ENCODE assay signal across 8 cellular contexts in genomic region chr15:90871716-90872480, GRCh38. TPM values are rescaled to one million over a fixed set of nuclear protein-coding genes. Genes with fewer than 3 reads are reported as not detected.
DNase-seq lines count a peak whose midpoint lies in the region; ATAC-seq and TF ChIP-seq lines count a peak whose summit lies in the region.

No MANE protein-coding gene starts in this region.

- CTCF ChIA-PET in HCT116 (lab: Charles Lee) = interaction anchor here (1.1 to 1.8 kb wide), 2 partner anchors 14 to 21 kb away, joined by 3 to 5 read pairs; no protein-coding TSS in a partner anchor

- H3K27ac ChIP-seq in HCT116 (ENCODE audit: low read depth, low read length) = peak overlapping the region; percentile 95
- peak overlapping the region; percentile 85 for H3K27ac ChIP-seq in rectal smooth muscle tissue (ENCODE audit: low read depth, low read length)

- TF ChIP-seq CTCF in HCT116 (IDR thresholded peaks at IDR 0.05 in 2 of 3, conservative IDR thresholded peaks at IDR 0.05 in 1 of 3; ENCODE audit: borderline replicate concordance in 1 of 3, insufficient read depth in 1 of 3, low read depth in 2 of 3, low read length in 2 of 3) = no peak

- no TSS peak for BruUV-seq in HCT116 (replicated peaks; lab: Mats Ljungman, UMichigan)

- in situ Hi-C loops in Caki2 (cut with HindIII; ENCODE audit: low pct_unique_long_range_greater_than_20kb, low sequenced_read_pairs) = no loop called here

- TF ChIP-seq RAD21 in HCT116 (IDR thresholded peaks at IDR 0.05; ENCODE audit: low read depth) = no peak

- DNase-seq in Caki2 (ENCODE audit: low read depth) (peak; percentile 29), HCT116 (ENCODE audit: low read depth, low spot score) (no peak), Right ventricle myocardium superior (no peak), posterior vena cava (ENCODE audit: low spot score) (no peak)
- DNase-seq in activated T-cell treated with anti-CD3 and anti-CD28 coated beads, Interleukin-2, amount 50 U/mL, for 48 hours = peak; percentile 68 to 72

- RAD21 ChIA-PET in HCT116 (lab: Charles Lee; ENCODE audit: low non-redundant PET in 1 of 2, low total read pairs in 2 of 2, uncharacterized antibody in 2 of 2, unreplicated experiment in 2 of 2) = no interaction called here

- POLR2A ChIA-PET in HCT116 (lab: Charles Lee) = interaction anchor here (1.1 kb wide), 1 partner anchor 63 kb away, joined by 4 read pairs; the partner anchor contains the start of gene UNC45A

- H4K20me1 ChIP-seq in HCT116 (ENCODE audit: insufficient read depth) = no peaks in the 10 kb centered on the region

- intact Hi-C loops in HCT116 (cut with micrococcal nuclease) (loop anchor here (5.0 kb wide), 1 partner anchor 225 kb away; no protein-coding TSS in a partner anchor), Right ventricle myocardium superior (cut with DNase I) (loop anchor here (5.0 kb wide), 1 partner anchor 155 kb away; the partner anchor contains the start of gene BLM), posterior vena cava (cut with DNase I) (no loop called here)

- no peaks in the 10 kb centered on the region for H3K9me2 ChIP-seq in HCT116 (ENCODE audit: insufficient read depth)

- H3K4me2 ChIP-seq in HCT116 (ENCODE audit: low read length) = peak overlapping the region; percentile 97

- TF ChIP-seq POLR2A in HCT116 (IDR thresholded peaks at IDR 0.05; ENCODE audit: borderline replicate concordance, extremely low read depth, insufficient read depth, insufficient read length) = no peak

- H3K36me3 ChIP-seq in HCT116 (ENCODE audit: control insufficient read depth in 1 of 2, insufficient read depth in 2 of 2, low read length in 2 of 2) (peaks cover 0 to 4% of the 10 kb centered on the region in 2 experiments; a peak in 3 of 4 replicates), rectal smooth muscle tissue (ENCODE audit: control insufficient read depth, insufficient read depth, low read length) (peaks cover 11% of the 10 kb centered on the region)

- H3K27me3 ChIP-seq in HCT116 (ENCODE audit: insufficient read depth, low read length) (no peaks in the 10 kb centered on the region), rectal smooth muscle tissue (ENCODE audit: control insufficient read depth, insufficient read depth, low read length) (no peaks in the 10 kb centered on the region)

- H3K9ac ChIP-seq in HCT116 (ENCODE audit: low read length) = peak overlapping the region; percentile 83
- peak overlapping the region; percentile 61 for H3K9ac ChIP-seq in rectal smooth muscle tissue (ENCODE audit: low read length)

- H3K4me3 ChIP-seq in HCT116 (replicated peaks in 1 of 2; ENCODE audit: low read depth in 1 of 2, low read length in 2 of 2) (peak overlapping the region; percentile 74 to 86), rectal smooth muscle tissue (ENCODE audit: low read length) (peak overlapping the region; percentile 83)

- H3K9me3 ChIP-seq in HCT116 (ENCODE audit: control insufficient read depth in 1 of 2, insufficient read depth in 1 of 2, low read depth in 1 of 2, low read length in 2 of 2) = no peaks in the 10 kb centered on the region

- ATAC-seq in HCT116 (peak; percentile 16), Right ventricle myocardium superior (ENCODE audit: poor library complexity) (peak; percentile 26), GM21367 (IDR thresholded peaks at IDR 0.05; ENCODE audit: unreplicated experiment) (no peak), HG02571 (IDR thresholded peaks at IDR 0.05; ENCODE audit: unreplicated experiment) (no peak)

- no peak overlapping the region for H2AFZ ChIP-seq in HCT116 (ENCODE audit: low read depth, low read length, poor library complexity, severe bottlenecking)

- H3K4me1 ChIP-seq in HCT116 (ENCODE audit: control insufficient read depth in 1 of 2, insufficient read depth in 2 of 2, low read length in 2 of 2) = peaks cover 54 to 59% of the 10 kb centered on the region in 2 experiments
- peaks cover 11% of the 10 kb centered on the region for H3K4me1 ChIP-seq in rectal smooth muscle tissue (ENCODE audit: control insufficient read depth, insufficient read depth, low read length)

- peaks cover 38% of the 10 kb centered on the region for H3K79me2 ChIP-seq in HCT116 (ENCODE audit: insufficient read depth, low read length)

TF ChIP-seq in HCT116, 20 proteins besides CTCF, POLR2A, EP300 and RAD21:
- TF ChIP-seq ELF1 (IDR thresholded peaks at IDR 0.05; ENCODE audit: borderline replicate concordance, low read depth) (no peak), ZFX (IDR thresholded peaks at IDR 0.05) (peak; percentile 86; the same call in 1 of the 2 replicates)
TF ChIP-seq in HCT116: peak in this region for 1.

RNA-seq across cellular contexts. Expression of gene FURIN, which starts 3.5 kb away (rescaled TPM):
- total RNA-seq in Caki2 (2014; rRNA removed; shearing (Covaris generic); ENCODE audit: low replicate concordance) = 26.1 and 29.7 TPM in 2 replicates
- total RNA-seq in HCT116 (2021; ENCODE audit: unreplicated experiment) (42.0 TPM), Right ventricle myocardium superior (45.0 TPM), posterior vena cava (10 to 100 TPM; 38.0 to 52.0 TPM)
- polyA plus RNA-seq in HCT116 (2012) = 44.6 and 49.9 TPM in 2 replicates

RNA-seq across cellular contexts. Expression of gene FES, which starts 12.4 kb away (rescaled TPM):
- not detected in 2 replicates for total RNA-seq in Caki2 (2014; rRNA removed; shearing (Covaris generic); ENCODE audit: low replicate concordance)
- 5.3 TPM for total RNA-seq in HCT116 (2021; ENCODE audit: unreplicated experiment)
- 5.6 and 6.2 TPM in 2 replicates for polyA plus RNA-seq in HCT116 (2012)
- total RNA-seq in Right ventricle myocardium superior = 17.1 TPM
- total RNA-seq in posterior vena cava = 10 to 100 TPM; 31.7 to 41.8 TPM

RNA-seq across cellular contexts. Expression of gene MAN2A2, which starts 31.2 kb away (rescaled TPM):
- 17.7 and 28.0 TPM in 2 replicates for total RNA-seq in Caki2 (2014; rRNA removed; shearing (Covaris generic); ENCODE audit: low replicate concordance)
- 44.9 TPM for total RNA-seq in HCT116 (2021; ENCODE audit: unreplicated experiment)
- polyA plus RNA-seq in HCT116 (2012) = 36.8 and 54.6 TPM in 2 replicates
- total RNA-seq in Right ventricle myocardium superior = 130 TPM
- total RNA-seq in posterior vena cava = 10 to 100 TPM; 53.0 to 57.6 TPM

Comparison
In these comparisons a context has a peak if more than half of its experiments do, and no peak if none do; other contexts are left out.
1. DNase-seq: peak in Caki2 (single experiment) and activated T-cell treated with anti-CD3 and anti-CD28 coated beads, Interleukin-2, amount 50 U/mL, for 48 hours (2 of 2); none in HCT116 (single experiment), Right ventricle myocardium superior (single experiment) and posterior vena cava (single experiment).
2. ATAC-seq: peak in HCT116 (single experiment) and Right ventricle myocardium superior (single experiment); none in GM21367 (single experiment) and HG02571 (single experiment).
3. intact Hi-C loops: an anchor here in HCT116 (5.0 kb wide) and Right ventricle myocardium superior (5.0 kb wide); none called in posterior vena cava.